1 cellular context compared by ENCODE assay signal in genomic region chr12:41577995-41578394, GRCh38.
TF ChIP-seq lines count a peak whose summit lies in the region.

No MANE protein-coding gene starts in this region.

TF ChIP-seq in GM23338, 12 proteins besides CTCF, POLR2A, EP300 and RAD21 (continued from another document):
- TF ChIP-seq POLR2AphosphoS5 (IDR thresholded peaks at IDR 0.05; ENCODE audit: low read depth) (no peak), EZH2phosphoT487 (IDR thresholded peaks at IDR 0.05; ENCODE audit: unreplicated experiment) (no peak), ZNF462 (CRISPR knock-in tag; IDR thresholded peaks at IDR 0.05) (no peak), STAT1 (IDR thresholded peaks at IDR 0.05; ENCODE audit: unreplicated experiment) (no peak), ZNF331 (CRISPR knock-in tag; IDR thresholded peaks at IDR 0.05; ENCODE audit: low read depth) (no peak), ETS1 (IDR thresholded peaks at IDR 0.05) (no peak), CREB1 (CRISPR knock-in tag; IDR thresholded peaks at IDR 0.05; ENCODE audit: low read depth) (no peak), REST (IDR thresholded peaks at IDR 0.05; ENCODE audit: unreplicated experiment) (no peak), NANOG (IDR thresholded peaks at IDR 0.05; ENCODE audit: borderline replicate concordance) (no peak), EZH2 (IDR thresholded peaks at IDR 0.05; ENCODE audit: low read depth, unreplicated experiment) (no peak)
